23 cellular contexts compared by ENCODE assay signal in the genomic region with DNA sequence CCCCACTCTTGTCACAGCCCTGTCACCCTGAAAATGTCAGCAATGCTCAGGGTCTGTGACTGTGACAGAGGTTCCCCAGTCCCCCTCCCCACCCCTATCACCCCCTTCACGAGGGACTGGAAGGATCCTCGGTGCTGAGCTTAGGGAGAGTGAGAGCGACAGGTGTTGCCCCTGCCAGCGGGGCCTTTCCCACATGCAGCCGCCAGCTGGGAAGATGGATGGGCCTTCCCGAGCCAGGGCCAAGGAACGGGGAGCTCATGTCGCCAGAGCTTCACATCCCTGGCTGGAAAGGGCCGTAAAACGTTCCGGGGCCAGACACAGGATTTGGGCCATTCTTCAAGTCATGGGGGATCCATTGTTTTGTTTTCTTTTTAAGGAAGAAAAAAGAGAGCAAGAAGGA.
DNase-seq lines count a peak whose midpoint lies in the region; ATAC-seq and TF ChIP-seq lines count a peak whose summit lies in the region.
"Had no signal": no experiment of that assay in that cellular context is flagged by ENCODE, and none has a peak within 500 bp of the region (broad histone marks: within the 10 kb centered on the region; RNA-seq: fewer than 3 reads in every experiment).

No MANE protein-coding gene starts in this region.

- no peak overlapping the region for H3K27ac ChIP-seq in WERI-Rb-1
- H3K27ac ChIP-seq: PC-9 had no signal

- H3K27ac Mint-ChIP-seq in nephron progenitor cell: peak overlapping the region; percentile 61
- H3K27ac Mint-ChIP-seq in stimulated activated memory B cell treated with anti-CD40 and anti-IgM and Interleukin-4, amounts not matched to agents 10 μg/mL and 1 μg/mL and 100 μg/mL, for 72 hours: no peak overlapping the region
- H3K27ac Mint-ChIP-seq: CD4-positive, CD25-positive, alpha-beta regulatory T cell; T-cell had no signal

- peak; percentile 31 for ATAC-seq in stimulated activated memory B cell treated with anti-CD40 and anti-IgM and Interleukin-4, amounts not matched to agents 10 μg/mL and 1 μg/mL and 100 μg/mL, for 72 hours
- ATAC-seq in HG02938 (IDR thresholded peaks at IDR 0.05; ENCODE audit: unreplicated experiment): no peak
- ATAC-seq: HCT116, K562, T-cell had no signal

- H3K4me3 ChIP-seq in WERI-Rb-1 (ENCODE audit: low read depth, low read length): no peak overlapping the region
- H3K4me3 ChIP-seq: K562, MG63, PC-9 had no signal

- DNase-seq in NCI-H524 (lab: John Stamatoyannopoulos, UW) (peak; percentile 42 to 73), NCI-H524 treated with DMSO at 0.1 percent for 48 hours (lab: John Stamatoyannopoulos, UW) (no peak), WERI-Rb-1 (peak; percentile 26), nephron progenitor cell (peak; percentile 49), NCI-H774 (lab: John Stamatoyannopoulos, UW) (no peak)
- DNase-seq in activated CD8-positive, alpha-beta memory T cell treated with anti-CD3 and anti-CD28 coated beads, Interleukin-2, amount 50 U/mL, for 4 hours: no peak
- DNase-seq: 8988T; CD4-positive, CD25-positive, alpha-beta regulatory T cell; DMS53; GOT3; MG63; NCI-H1105 treated with DMSO at 0.1 percent for 48 hours; NCI-H146; NCI-H1930; NCI-H446 treated with DMSO at 0.1 percent for 48 hours; NCI-H69; PC-9; RPMI8226; T-cell had no signal

- no peaks in the 10 kb centered on the region for H3K27me3 ChIP-seq in WERI-Rb-1 (ENCODE audit: insufficient read depth, low read depth, severe bottlenecking)
- H3K27me3 ChIP-seq: MG63 had no signal

- TF ChIP-seq CTCF in WERI-Rb-1 (IDR thresholded peaks at IDR 0.05; ENCODE audit: low read depth, low read length) (no peak), nephron progenitor cell (IDR thresholded peaks at IDR 0.05) (no peak)

- peaks cover 20% of the 10 kb centered on the region for H3K27me3 Mint-ChIP-seq in nephron progenitor cell (ENCODE audit: low read depth, poor library complexity)
- peaks cover 27% of the 10 kb centered on the region for H3K27me3 Mint-ChIP-seq in stimulated activated memory B cell treated with anti-CD40 and anti-IgM and Interleukin-4, amounts not matched to agents 10 μg/mL and 1 μg/mL and 100 μg/mL, for 72 hours

- no peaks in the 10 kb centered on the region for H3K9me3 Mint-ChIP-seq in nephron progenitor cell
- no peaks in the 10 kb centered on the region for H3K9me3 Mint-ChIP-seq in stimulated activated memory B cell treated with anti-CD40 and anti-IgM and Interleukin-4, amounts not matched to agents 10 μg/mL and 1 μg/mL and 100 μg/mL, for 72 hours
- H3K9me3 Mint-ChIP-seq: T-cell had no signal

- H3K4me3 Mint-ChIP-seq in nephron progenitor cell: peak overlapping the region; percentile 41
- H3K4me3 Mint-ChIP-seq in stimulated activated memory B cell treated with anti-CD40 and anti-IgM and Interleukin-4, amounts not matched to agents 10 μg/mL and 1 μg/mL and 100 μg/mL, for 72 hours: no peak overlapping the region
- H3K4me3 Mint-ChIP-seq: CD4-positive, CD25-positive, alpha-beta regulatory T cell; T-cell had no signal

- no peaks in the 10 kb centered on the region for H3K36me3 ChIP-seq in WERI-Rb-1
- H3K36me3 ChIP-seq: MG63 had no signal

- H3K36me3 Mint-ChIP-seq in nephron progenitor cell (ENCODE audit: low read depth): no peaks in the 10 kb centered on the region
- no peaks in the 10 kb centered on the region for H3K36me3 Mint-ChIP-seq in stimulated activated memory B cell treated with anti-CD40 and anti-IgM and Interleukin-4, amounts not matched to agents 10 μg/mL and 1 μg/mL and 100 μg/mL, for 72 hours
- H3K36me3 Mint-ChIP-seq: CD4-positive, CD25-positive, alpha-beta regulatory T cell; T-cell had no signal

- H3K4me1 Mint-ChIP-seq in nephron progenitor cell: peaks cover 63% of the 10 kb centered on the region
- H3K4me1 Mint-ChIP-seq in stimulated activated memory B cell treated with anti-CD40 and anti-IgM and Interleukin-4, amounts not matched to agents 10 μg/mL and 1 μg/mL and 100 μg/mL, for 72 hours: no peaks in the 10 kb centered on the region
- H3K4me1 Mint-ChIP-seq: CD4-positive, CD25-positive, alpha-beta regulatory T cell; T-cell had no signal

- no peaks in the 10 kb centered on the region for H3K9me3 ChIP-seq in WERI-Rb-1 (ENCODE audit: severe bottlenecking)
- H3K9me3 ChIP-seq: MG63 had no signal

Comparison
In these comparisons a context has a peak if more than half of its experiments do, and no peak if none do; other contexts are left out.
1. DNase-seq: peak in NCI-H524 (2 of 2), WERI-Rb-1 (single experiment) and nephron progenitor cell (single experiment); none in NCI-H524 treated with DMSO at 0.1 percent for 48 hours (single experiment), NCI-H774 (single experiment) and activated CD8-positive, alpha-beta memory T cell treated with anti-CD3 and anti-CD28 coated beads, Interleukin-2, amount 50 U/mL, for 4 hours (single experiment).